In genomic region chr14:104093366-104094055, GRCh38 we compare ENCODE assay signal across 19 cellular contexts. TPM values are rescaled to one million over a fixed set of nuclear protein-coding genes. Genes with fewer than 3 reads are reported as not detected.
DNase-seq lines count a peak whose midpoint lies in the region; ATAC-seq, FAIRE-seq and TF ChIP-seq lines count a peak whose summit lies in the region.
"Had no signal": no experiment of that assay in that cellular context is flagged by ENCODE, and none has a peak within 500 bp of the region (broad histone marks: within the 10 kb centered on the region; RNA-seq: fewer than 3 reads in every experiment).

No MANE protein-coding gene starts in this region.

- H3K36me3 Mint-ChIP-seq in natural killer cell treated with Interleukin-12 subunit alpha and Interleukin-12 subunit beta and Interleukin-15 and Interleukin-18, amount 100 ng/mL, for 72 hours = no peaks in the 10 kb centered on the region

- H3K79me1 ChIP-seq in H1 (ENCODE audit: low read depth, low read length) = no peaks in the 10 kb centered on the region

- no peak for TF ChIP-seq EP300 in H1 (IDR thresholded peaks at IDR 0.05; ENCODE audit: borderline replicate concordance in 1 of 2, low read depth in 2 of 2, low read length in 2 of 2)

- POLR2A ChIA-PET in PC-3 (lab: Charles Lee; ENCODE audit: unreplicated experiment) = no interaction called here
- POLR2A ChIA-PET in H1 (lab: Charles Lee; ENCODE audit: partially characterized antibody) = no interaction called here

- H3K9me3 Mint-ChIP-seq in natural killer cell treated with Interleukin-12 subunit alpha and Interleukin-12 subunit beta and Interleukin-15 and Interleukin-18, amount 100 ng/mL, for 72 hours = no peaks in the 10 kb centered on the region
- H3K9me3 Mint-ChIP-seq: nephron had no signal

- H3K27ac Mint-ChIP-seq in natural killer cell treated with Interleukin-12 subunit alpha and Interleukin-12 subunit beta and Interleukin-15 and Interleukin-18, amount 100 ng/mL, for 72 hours = no peak overlapping the region
- H3K27ac Mint-ChIP-seq: nephron had no signal

- no peak overlapping the region for H2BK120ac ChIP-seq in H1 (replicated peaks; ENCODE audit: low read depth, low read length)

- H3K23me2 ChIP-seq in H1 (ENCODE audit: low read depth, low read length) = no peaks in the 10 kb centered on the region

- H3K14ac ChIP-seq in H1 (ENCODE audit: insufficient read length) = no peak overlapping the region

- WGBS in GM23248 (ENCODE audit: low coverage in 1 of 2, low lambda C conversion rate in 2 of 2, missing lambda C conversion rate in 2 of 2), 2 experiments = 51 to 58% methylated on average over 11 to 18 of the region's 18 CpGs
- 84% methylated on average over 9 of the region's 18 CpGs; no CpG with 5 or more reads in 1 of the 2 experiments for WGBS in H1 (ENCODE audit: extremely low coverage in 1 of 2, insufficient coverage in 1 of 2, insufficient read length in 1 of 2, insufficient replicate concordance in 2 of 2, low coverage in 1 of 2, low lambda C conversion rate in 2 of 2, missing lambda C conversion rate in 1 of 2), 2 experiments

- H2BK5ac ChIP-seq in H1 (ENCODE audit: low read depth, low read length) = no peak overlapping the region

- BruUV-seq in PC-3 (replicated peaks; lab: Mats Ljungman, UMichigan) = no TSS peak

- H3K27me3 ChIP-seq in GM23248 (replicated peaks; ENCODE audit: insufficient read depth) (no peaks in the 10 kb centered on the region), PC-3 (ENCODE audit: low read length) (no peaks in the 10 kb centered on the region), H1 (replicated peaks in 1 of 4; ENCODE audit: control insufficient read depth in 3 of 4, extremely low read depth in 1 of 4, insufficient read depth in 3 of 4, low read length in 3 of 4) (no peaks in the 10 kb centered on the region; a peak in 2 of 7 replicates)
- H3K27me3 ChIP-seq: BLaER1 treated with 17β-estradiol and CSF1 and Interleukin-3, amounts not matched to agents 10 nM and 100 nM; brain microvascular endothelial cell; Peyer's patch had no signal

- CTCF ChIA-PET in PC-3 (lab: Charles Lee) = no interaction called here
- CTCF ChIA-PET in H1 (lab: Charles Lee; ENCODE audit: partially characterized antibody) = interaction anchor here (0.6 to 6.6 kb wide), 23 partner anchors 9 to 185 kb away, joined by 3 to 76 read pairs (median 5); partner anchors contain the start of gene ASPG

- H4K91ac ChIP-seq in H1 (replicated peaks; ENCODE audit: insufficient read length, low read length) = no peak overlapping the region

- no peaks in the 10 kb centered on the region for H3K36me3 ChIP-seq in GM23248 (ENCODE audit: low read depth)
- no peaks in the 10 kb centered on the region for H3K36me3 ChIP-seq in PC-3 (ENCODE audit: low read depth, low read length)
- H3K36me3 ChIP-seq in H1 (ENCODE audit: control insufficient read depth in 2 of 4, insufficient read depth in 4 of 4, low read length in 3 of 4) = no peaks in the 10 kb centered on the region
- H3K36me3 ChIP-seq: BLaER1 treated with 17β-estradiol and CSF1 and Interleukin-3, amounts not matched to agents 10 nM and 100 nM; brain microvascular endothelial cell; Peyer's patch had no signal

- H3K4me1 ChIP-seq in GM23248 (ENCODE audit: insufficient read depth) (no peaks in the 10 kb centered on the region), PC-3 (ENCODE audit: insufficient read depth, low read length) (no peaks in the 10 kb centered on the region), H1 (replicated peaks in 1 of 4; ENCODE audit: control insufficient read depth in 3 of 4, insufficient read depth in 4 of 4, low read length in 3 of 4) (peaks cover 0 to 7% (median 4%) of the 10 kb centered on the region in 4 experiments; a peak in 3 of 7 replicates)

- H3K4me2 ChIP-seq in GM23248 (ENCODE audit: unreplicated experiment) (no peak overlapping the region), PC-3 (ENCODE audit: low read length) (peak overlapping the region; percentile 63; the same call in 1 of the 2 replicates), H1 (ENCODE audit: insufficient read depth in 1 of 2, low read depth in 2 of 2, low read length in 2 of 2) (no peak overlapping the region)
- H3K4me2 ChIP-seq: BLaER1 treated with 17β-estradiol and CSF1 and Interleukin-3, amounts not matched to agents 10 nM and 100 nM had no signal

- H2BK20ac ChIP-seq in H1 (ENCODE audit: low read length) = no peak overlapping the region

- H3K56ac ChIP-seq in H1 (replicated peaks; ENCODE audit: insufficient read length, low read depth, low read length) = no peak overlapping the region

- no peak for FAIRE-seq in H1 (lab: Jason Lieb, UNC)

- no peak overlapping the region for H2BK12ac ChIP-seq in H1 (ENCODE audit: low read depth, low read length)

- TF ChIP-seq RAD21 in H1 (IDR thresholded peaks at IDR 0.05 in 1 of 2, conservative IDR thresholded peaks at IDR 0.05 in 1 of 2; ENCODE audit: low read depth in 2 of 2, low read length in 2 of 2) = no peak

- H3K4me3 Mint-ChIP-seq in natural killer cell treated with Interleukin-12 subunit alpha and Interleukin-12 subunit beta and Interleukin-15 and Interleukin-18, amount 100 ng/mL, for 72 hours = no peak overlapping the region
- H3K4me3 Mint-ChIP-seq: nephron had no signal

- H3K18ac ChIP-seq in H1 (ENCODE audit: extremely low read depth, low read length) = no peak overlapping the region

- H3K27ac ChIP-seq in GM23248 (no peak overlapping the region), PC-3 (ENCODE audit: low read length) (no peak overlapping the region), H1 (ENCODE audit: low read depth, low read length) (no peak overlapping the region)
- H3K27ac ChIP-seq: BLaER1 treated with 17β-estradiol and CSF1 and Interleukin-3, amounts not matched to agents 10 nM and 100 nM; brain microvascular endothelial cell; Peyer's patch had no signal

- no peaks in the 10 kb centered on the region for H4K20me1 ChIP-seq in GM23248 (ENCODE audit: insufficient read depth)
- no peaks in the 10 kb centered on the region for H4K20me1 ChIP-seq in PC-3 (ENCODE audit: low read length)
- H4K20me1 ChIP-seq in H1 (replicated peaks in 1 of 2; ENCODE audit: control insufficient read depth in 1 of 2, insufficient read depth in 2 of 2, low read length in 2 of 2) = no peaks in the 10 kb centered on the region

- no peak overlapping the region for H3K4ac ChIP-seq in H1 (replicated peaks; ENCODE audit: insufficient read length, low read depth, low read length)

- intact Hi-C loops in PC-3 (cut with micrococcal nuclease) = loop anchor here (2.0 kb wide), 1 partner anchor 37 kb away; no protein-coding TSS in a partner anchor

- H3K79me2 ChIP-seq in GM23248 (ENCODE audit: insufficient read depth) (no peaks in the 10 kb centered on the region), PC-3 (ENCODE audit: low read length) (no peaks in the 10 kb centered on the region), H1 (ENCODE audit: control insufficient read depth in 1 of 2, insufficient read depth in 2 of 2, low read length in 2 of 2) (no peaks in the 10 kb centered on the region)

- no peaks in the 10 kb centered on the region for H3K9me3 ChIP-seq in GM23248 (ENCODE audit: low read depth)
- H3K9me3 ChIP-seq in PC-3 (ENCODE audit: low read length) = no peaks in the 10 kb centered on the region
- H3K9me3 ChIP-seq in H1 (ENCODE audit: insufficient read depth in 2 of 2, low read depth in 1 of 2, low read length in 1 of 2) = no peaks in the 10 kb centered on the region; a peak in 1 of 4 replicates
- H3K9me3 ChIP-seq: Peyer's patch had no signal

- peaks cover 0 to 4% of the 10 kb centered on the region in 2 donors for H3K4me1 Mint-ChIP-seq in natural killer cell treated with Interleukin-12 subunit alpha and Interleukin-12 subunit beta and Interleukin-15 and Interleukin-18, amount 100 ng/mL, for 72 hours (ENCODE audit: low read depth in 2 of 2)
- H3K4me1 Mint-ChIP-seq: nephron had no signal

- no peaks in the 10 kb centered on the region for H3K27me3 Mint-ChIP-seq in natural killer cell treated with Interleukin-12 subunit alpha and Interleukin-12 subunit beta and Interleukin-15 and Interleukin-18, amount 100 ng/mL, for 72 hours

- in situ Hi-C loops in GM23248 (cut with MboI) (no loop called here), G401 (cut with HindIII; ENCODE audit: low sequenced_read_pairs) (no loop called here)

- ATAC-seq in PC-3 = peak; percentile 36; the same call in 1 of the 2 replicates
- ATAC-seq in natural killer cell treated with Interleukin-12 subunit alpha and Interleukin-12 subunit beta and Interleukin-15 and Interleukin-18, amount 100 ng/mL, for 72 hours = peak; percentile 8 to 47

- peak overlapping the region; percentile 25; the same call in 1 of the 2 replicates for H4K8ac ChIP-seq in H1 (ENCODE audit: extremely low read depth, insufficient read depth, low read length)

- no peak overlapping the region for H4K5ac ChIP-seq in H1 (ENCODE audit: insufficient read length, low read depth, low read length)

- TF ChIP-seq CTCF in PC-3 (conservative IDR thresholded peaks at IDR 0.05; ENCODE audit: low read depth, low read length) (no peak), H1 (IDR thresholded peaks at IDR 0.05; ENCODE audit: control extremely low read depth in 1 of 3, insufficient read depth in 1 of 3, low read depth in 1 of 3, low read length in 3 of 3) (no peak)

- H3K9ac ChIP-seq in GM23248 (no peak overlapping the region), PC-3 (ENCODE audit: low read length) (no peak overlapping the region), H1 (replicated peaks in 1 of 4; ENCODE audit: extremely low read depth in 1 of 4, low read depth in 3 of 4, low read length in 3 of 4) (no peak overlapping the region)
- H3K9ac ChIP-seq: BLaER1 treated with 17β-estradiol and CSF1 and Interleukin-3, amounts not matched to agents 10 nM and 100 nM had no signal

- H3F3A ChIP-seq in GM23248 (ENCODE audit: insufficient read depth) (no peaks in the 10 kb centered on the region), PC-3 (ENCODE audit: low read length, unreplicated experiment) (no peaks in the 10 kb centered on the region)

- H2AFZ ChIP-seq in GM23248 (no peak overlapping the region), PC-3 (ENCODE audit: low read length) (no peak overlapping the region), H1 (ENCODE audit: low read length) (no peak overlapping the region)

- DNase-seq in GM23248 (peak; percentile 15), PC-3 (peak; percentile 23), H1 (ENCODE audit: low read depth in 1 of 2, low spot score in 2 of 2) (no peak), G401 (ENCODE audit: low spot score) (no peak), GF-D8 (lab: John Stamatoyannopoulos, UW) (no peak), HK-2 (ENCODE audit: unreplicated experiment) (no peak)
- DNase-seq in natural killer cell treated with Interleukin-12 subunit alpha and Interleukin-12 subunit beta and Interleukin-15 and Interleukin-18, amount 100 ng/mL, for 72 hours (ENCODE audit: low spot score) = peak; percentile 54
- DNase-seq: activated CD4-positive, CD25-positive, alpha-beta regulatory T cell treated with anti-CD3 and anti-CD28 coated beads, Interleukin-2, amount 50 U/mL, for 72 hours; activated CD8-positive, alpha-beta memory T cell treated with anti-CD3 and anti-CD28 coated beads, Interleukin-2, amount 50 U/mL, for 4 hours; activated naive CD4-positive, alpha-beta T cell; brain microvascular endothelial cell; effector CD4-positive, alpha-beta T cell; MV-4-11; stimulated activated CD4-positive, alpha-beta T cell treated with anti-CD3 and anti-CD28 coated beads, Interleukin-4, amount 100 ng/mL, for 4 hours had no signal

- TF ChIP-seq POLR2A in H1 (IDR thresholded peaks at IDR 0.05; ENCODE audit: control extremely low read depth in 1 of 2, low read depth in 2 of 2, low read length in 2 of 2) = no peak

- H3K9me2 ChIP-seq in GM23248 (ENCODE audit: insufficient read depth) (no peaks in the 10 kb centered on the region), PC-3 (replicated peaks; ENCODE audit: low read length) (no peaks in the 10 kb centered on the region)

- H2BK15ac ChIP-seq in H1 (ENCODE audit: low read length) = no peak overlapping the region

- no peak overlapping the region for H3K23ac ChIP-seq in H1 (ENCODE audit: insufficient read length)

- H2AK5ac ChIP-seq in H1 (ENCODE audit: low read depth, low read length) = no peak overlapping the region

- H3K4me3 ChIP-seq in GM23248 (no peak overlapping the region), PC-3 (ENCODE audit: low read length) (no peak overlapping the region), H1 (ENCODE audit: extremely low read depth in 1 of 4, insufficient read depth in 2 of 4, low read depth in 3 of 4, low read length in 4 of 4) (no peak overlapping the region)
- H3K4me3 ChIP-seq: BLaER1 treated with 17β-estradiol and CSF1 and Interleukin-3, amounts not matched to agents 10 nM and 100 nM; Peyer's patch had no signal

RNA-seq across cellular contexts. Expression of gene ASPG, which starts 8.0 kb away (rescaled TPM):
- not detected in 2 replicates for total RNA-seq in GM23248 (2014; rRNA removed; shearing (Covaris generic))
- polyA plus RNA-seq in GM23248 (2016; fragmentation: Nextera tagmentation; extraction: Ambion mirVana) (not detected in 2 replicates), H1 (2011; rRNA removed) (0.59 and 0.89 TPM in 2 replicates)
- total RNA-seq in PC-3 (2014; rRNA removed) = 0.22 TPM in 1 of 2 replicates, not detected in the other
- total RNA-seq in H1 (2021; fragmentation: NEBNext Ultra II Directional; extraction: Animal tissue kit (Norgen Biotek cat#: 25700)) = 0.34 and 0.46 TPM in 2 replicates
- polyA plus RNA-seq in H1 (2011; cell fraction: cytosol; rRNA removed) = 0.79 TPM
- 6.4 TPM for polyA plus RNA-seq in H1 (2011; cell fraction: nucleus; rRNA removed)
- 0.22 to 1.6 TPM (median 1.0 TPM) in 4 replicates for polyA plus RNA-seq in H1 (2012, experiment 1 of 2)
- 0.21 TPM for polyA plus RNA-seq in H1 (2012, experiment 2 of 2)
- 0.36 TPM for polyA plus RNA-seq in H1 (2013, experiment 1 of 2)
- 0.06 TPM for polyA plus RNA-seq in H1 (2013, experiment 2 of 2)
- polyA minus RNA-seq in H1 (2011; rRNA and poly(A)+ RNA removed) = 0.32 and 1.2 TPM in 2 replicates
- 1.3 TPM for polyA minus RNA-seq in H1 (2011; cell fraction: cytosol; rRNA and poly(A)+ RNA removed)
- 2.8 TPM for polyA minus RNA-seq in H1 (2011; cell fraction: nucleus; rRNA and poly(A)+ RNA removed)
- total RNA-seq in natural killer cell treated with Interleukin-12 subunit alpha and Interleukin-12 subunit beta and Interleukin-15 and Interleukin-18, amount 100 ng/mL, for 72 hours = not detected
- total RNA-seq in G401 (2014; rRNA removed; shearing (Covaris generic)) = not detected in 2 replicates
- total RNA-seq: Daoy, fibroblast of lung had no signal
- polyA plus RNA-seq: fibroblast of lung had no signal

RNA-seq across cellular contexts. Expression of gene KIF26A, which starts 44.9 kb away (rescaled TPM):
- not detected in 2 replicates for total RNA-seq in GM23248 (2014; rRNA removed; shearing (Covaris generic))
- not detected in 2 replicates for polyA plus RNA-seq in GM23248 (2016; fragmentation: Nextera tagmentation; extraction: Ambion mirVana)
- total RNA-seq in PC-3 (2014; rRNA removed) = 3.1 TPM in 2 replicates
- 41.6 and 42.3 TPM in 2 replicates for total RNA-seq in H1 (2021; fragmentation: NEBNext Ultra II Directional; extraction: Animal tissue kit (Norgen Biotek cat#: 25700))
- polyA plus RNA-seq in H1 (2011; rRNA removed) = 11.5 and 25.9 TPM in 2 replicates
- polyA plus RNA-seq in H1 (2011; cell fraction: cytosol; rRNA removed) = 18.3 TPM
- 49.7 TPM for polyA plus RNA-seq in H1 (2011; cell fraction: nucleus; rRNA removed)
- 14.7 to 22.6 TPM (median 20.0 TPM) in 4 replicates for polyA plus RNA-seq in H1 (2012, experiment 1 of 2)
- 16.2 TPM for polyA plus RNA-seq in H1 (2012, experiment 2 of 2)
- 13.6 TPM for polyA plus RNA-seq in H1 (2013, experiment 1 of 2)
- 12.8 TPM for polyA plus RNA-seq in H1 (2013, experiment 2 of 2)
- 2.8 and 6.1 TPM in 2 replicates for polyA minus RNA-seq in H1 (2011; rRNA and poly(A)+ RNA removed)
- polyA minus RNA-seq in H1 (2011; cell fraction: cytosol; rRNA and poly(A)+ RNA removed) = 24.9 TPM
- 24.4 TPM for polyA minus RNA-seq in H1 (2011; cell fraction: nucleus; rRNA and poly(A)+ RNA removed)
- total RNA-seq in natural killer cell treated with Interleukin-12 subunit alpha and Interleukin-12 subunit beta and Interleukin-15 and Interleukin-18, amount 100 ng/mL, for 72 hours = not detected
- total RNA-seq in G401 (2014; rRNA removed; shearing (Covaris generic)) = 19.8 and 21.2 TPM in 2 replicates

Comparison
In these comparisons a context has a peak if more than half of its experiments do, and no peak if none do; other contexts are left out.
1. DNase-seq: peak in GM23248 (single experiment), PC-3 (single experiment) and natural killer cell treated with Interleukin-12 subunit alpha and Interleukin-12 subunit beta and Interleukin-15 and Interleukin-18, amount 100 ng/mL, for 72 hours (single experiment); none in H1 (0 of 2), G401 (single experiment), GF-D8 (single experiment) and HK-2 (single experiment).